12 cellular contexts compared by ENCODE assay signal in genomic region chr4:5045099-5045498, GRCh38.
DNase-seq lines count a peak whose midpoint lies in the region; ATAC-seq lines count a peak whose summit lies in the region.
"Had no signal": no experiment of that assay in that cellular context is flagged by ENCODE, and none has a peak within 500 bp of the region (broad histone marks: within the 10 kb centered on the region; RNA-seq: fewer than 3 reads in every experiment).

No MANE protein-coding gene starts in this region.

- DNase-seq in EH (ENCODE audit: low read depth), result peak; percentile 71
- peak; percentile 50 for DNase-seq in OCI-M1 (lab: John Stamatoyannopoulos, UW)
- DNase-seq in fibroblast of gingiva (ENCODE audit: low read depth), result peak; percentile 21
- peak; percentile 74 for DNase-seq in pons (ENCODE audit: low spot score)
- DNase-seq in activated effector memory CD4-positive, alpha-beta T cell treated with Interleukin-2 at 50 U/mL for 16 hours, result no peak
- DNase-seq: activated B cell treated with CpG ODN at 0.5 μM for 24 hours; activated T-cell treated with anti-CD3 and anti-CD28 coated beads, Interleukin-2, amount 50 U/mL, for 1 hour; NCI-H2107; stimulated activated CD4-positive, alpha-beta T cell treated with anti-CD3 and anti-CD28 coated beads, Interleukin-15, amount 100 ng/mL, for 24 hours had no signal

- ATAC-seq in GM21723 (IDR thresholded peaks at IDR 0.05; ENCODE audit: unreplicated experiment) (no peak), HG02763 (IDR thresholded peaks at IDR 0.05; ENCODE audit: unreplicated experiment) (no peak), HG03432 (IDR thresholded peaks at IDR 0.05; ENCODE audit: unreplicated experiment) (no peak)
